ENCODE assay signal across 19 cellular contexts in the genomic region with DNA sequence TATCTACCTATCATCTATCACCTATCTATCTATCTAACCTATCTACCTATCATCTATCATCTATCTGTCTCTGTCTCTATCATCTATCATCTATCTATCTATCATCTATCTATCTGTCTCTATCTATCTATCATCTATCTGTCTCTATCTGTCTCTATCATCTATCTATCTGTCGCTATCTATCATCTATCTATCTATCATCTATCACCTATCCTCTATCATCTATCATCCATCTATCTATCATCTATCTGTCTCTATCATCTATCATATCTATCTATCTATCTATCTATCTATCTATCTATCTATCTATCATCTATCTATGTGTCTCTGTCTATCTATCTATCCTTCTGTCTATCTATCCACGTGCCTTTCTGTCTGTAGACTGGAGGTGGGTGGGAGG. TPM values are rescaled to one million over a fixed set of nuclear protein-coding genes. Genes with fewer than 3 reads are reported as not detected.
A peak's percentile ranks its signal among the peaks of the same experiment; 100 is the strongest.
DNase-seq lines count a peak whose midpoint lies in the region; ATAC-seq and TF ChIP-seq lines count a peak whose summit lies in the region.
"Had no signal": no experiment of that assay in that cellular context is flagged by ENCODE, and none has a peak within 500 bp of the region (broad histone marks: within the 10 kb centered on the region; RNA-seq: fewer than 3 reads in every experiment).

No MANE protein-coding gene starts in this region.

- H3K4me3 ChIP-seq in HEK293 (ENCODE audit: low read depth, low read length) (no peak overlapping the region), body of pancreas (no peak overlapping the region)
- H3K4me3 ChIP-seq: BLaER1, GM23338 had no signal

- H3K36me3 Mint-ChIP-seq in brain: no peaks in the 10 kb centered on the region
- H3K36me3 Mint-ChIP-seq in nephron (ENCODE audit: low read depth): no peaks in the 10 kb centered on the region
- H3K36me3 Mint-ChIP-seq: CD4-positive, CD25-positive, alpha-beta regulatory T cell; CD8-positive, alpha-beta T cell had no signal

- DNase-seq in GM13976 (ENCODE audit: low spot score) (no peak), body of pancreas (no peak), occipital lobe (lab: John Stamatoyannopoulos, UW) (no peak)
- DNase-seq: Caco-2; CD4-positive, CD25-positive, alpha-beta regulatory T cell; CD8-positive, alpha-beta T cell; DMS153; DND-41; H9; HFFc6 had no signal

- H3K27ac ChIP-seq in HEK293 (ENCODE audit: extremely low read depth, low read depth, low read length): no peak overlapping the region
- H3K27ac ChIP-seq in body of pancreas: no peak overlapping the region
- H3K27ac ChIP-seq: 22Rv1, C4-2B had no signal

- no peak for TF ChIP-seq CTCF in HEK293 (tag by site-specific recombination; IDR thresholded peaks at IDR 0.05)
- no peak for TF ChIP-seq CTCF in brain (conservative IDR thresholded peaks at IDR 0.05)
- no peak for TF ChIP-seq CTCF in nephron (IDR thresholded peaks at IDR 0.05; ENCODE audit: unreplicated experiment in 3 of 3)
- no peak for TF ChIP-seq CTCF in GM13976 (IDR thresholded peaks at IDR 0.05; ENCODE audit: borderline replicate concordance, control extremely low read depth, extremely low read depth, insufficient read depth, missing control alignments)
- TF ChIP-seq CTCF in body of pancreas (IDR thresholded peaks at IDR 0.05): no peak

- TF ChIP-seq POLR2A in body of pancreas (IDR thresholded peaks at IDR 0.05): no peak

- H3K4me3 Mint-ChIP-seq in brain: no peak overlapping the region
- no peak overlapping the region for H3K4me3 Mint-ChIP-seq in nephron
- H3K4me3 Mint-ChIP-seq: B cell; CD4-positive, CD25-positive, alpha-beta regulatory T cell; CD8-positive, alpha-beta T cell; GM23338; H9; HFFc6 had no signal

- H3K27ac Mint-ChIP-seq in brain (peak overlapping the region; percentile 1 to 29 (median 16)), nephron (peak overlapping the region in 2 of 3 experiments; percentile 23)
- H3K27ac Mint-ChIP-seq: B cell; CD4-positive, CD25-positive, alpha-beta regulatory T cell; CD8-positive, alpha-beta T cell; GM23338; H9; HFFc6 had no signal

- H3K9me3 ChIP-seq in HEK293 (ENCODE audit: control insufficient read depth, insufficient read depth, low read depth, low read length) (no peaks in the 10 kb centered on the region), body of pancreas (no peaks in the 10 kb centered on the region)
- H3K9me3 ChIP-seq: BLaER1, Caco-2 had no signal

- 45 to 46% methylated on average over 2 of the region's 2 CpGs for WGBS in body of pancreas, 2 donors

- no peaks in the 10 kb centered on the region for H3K27me3 ChIP-seq in body of pancreas
- H3K27me3 ChIP-seq: BLaER1 had no signal

- in situ Hi-C loops in GM13976 (cut with MboI; ENCODE audit: low sequenced_read_pairs, unreplicated experiment): no loop called here

- H3K27me3 Mint-ChIP-seq in brain: peaks cover 7% of the 10 kb centered on the region
- peaks cover 3% of the 10 kb centered on the region for H3K27me3 Mint-ChIP-seq in nephron (ENCODE audit: low read depth)
- H3K27me3 Mint-ChIP-seq: CD4-positive, CD25-positive, alpha-beta regulatory T cell had no signal

- H3K36me3 ChIP-seq in HEK293 (ENCODE audit: control insufficient read depth in 2 of 2, insufficient read depth in 1 of 2, low read length in 2 of 2) (no peaks in the 10 kb centered on the region), body of pancreas (replicated peaks in 1 of 2; ENCODE audit: insufficient read depth in 1 of 2, low read depth in 2 of 2) (no peaks in the 10 kb centered on the region)
- H3K36me3 ChIP-seq: BLaER1 had no signal

- CTCF ChIA-PET in HEK293 (lab: Yijun Ruan, JAX): no interaction called here

- H3K4me1 ChIP-seq in HEK293 (ENCODE audit: control insufficient read depth, insufficient read depth, low read length) (no peaks in the 10 kb centered on the region), body of pancreas (no peaks in the 10 kb centered on the region)
- H3K4me1 ChIP-seq: Caco-2 had no signal

- H3K4me1 Mint-ChIP-seq in brain (peaks cover 42% of the 10 kb centered on the region), nephron (peaks cover 28% of the 10 kb centered on the region)
- H3K4me1 Mint-ChIP-seq: B cell had no signal

- H3K9me3 Mint-ChIP-seq in brain (no peaks in the 10 kb centered on the region), nephron (no peaks in the 10 kb centered on the region)
- H3K9me3 Mint-ChIP-seq: CD4-positive, CD25-positive, alpha-beta regulatory T cell; CD8-positive, alpha-beta T cell; GM23338; H9; HFFc6 had no signal

- POLR2A ChIA-PET in HEK293 (lab: Yijun Ruan, JAX): no interaction called here

- ATAC-seq in body of pancreas: no peak
- ATAC-seq: CD8-positive, alpha-beta T cell; HCT116 had no signal

- intact Hi-C loops in body of pancreas (cut with DNase I): no loop called here

TF ChIP-seq in HEK293, 187 proteins besides CTCF, POLR2A, EP300 and RAD21:
- TF ChIP-seq SETDB1 (IDR thresholded peaks at IDR 0.05; ENCODE audit: insufficient read length, low read length): no peak
- TF ChIP-seq, protein P1, sequence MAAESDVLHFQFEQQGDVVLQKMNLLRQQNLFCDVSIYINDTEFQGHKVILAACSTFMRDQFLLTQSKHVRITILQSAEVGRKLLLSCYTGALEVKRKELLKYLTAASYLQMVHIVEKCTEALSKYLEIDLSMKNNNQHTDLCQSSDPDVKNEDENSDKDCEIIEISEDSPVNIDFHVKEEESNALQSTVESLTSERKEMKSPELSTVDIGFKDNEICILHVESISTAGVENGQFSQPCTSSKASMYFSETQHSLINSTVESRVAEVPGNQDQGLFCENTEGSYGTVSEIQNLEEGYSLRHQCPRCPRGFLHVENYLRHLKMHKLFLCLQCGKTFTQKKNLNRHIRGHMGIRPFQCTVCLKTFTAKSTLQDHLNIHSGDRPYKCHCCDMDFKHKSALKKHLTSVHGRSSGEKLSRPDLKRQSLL (tag by site-specific recombination; IDR thresholded peaks at IDR 0.05): peak; percentile 14; the same call in 1 of the 2 replicates
- TF ChIP-seq ZBTB17 (tag by site-specific recombination; IDR thresholded peaks at IDR 0.05): peak; percentile 95
- no peak for TF ChIP-seq ZNF610 (tag by site-specific recombination; IDR thresholded peaks at IDR 0.05; ENCODE audit: borderline replicate concordance)
- TF ChIP-seq ZNF366 (tag by site-specific recombination; conservative IDR thresholded peaks at IDR 0.05): peak; percentile 93

RNA-seq across cellular contexts. Expression of a gene that starts 59.5 kb away (rescaled TPM):
- 20.8 TPM for polyA plus RNA-seq in brain (ENCODE audit: insufficient read depth, low read depth, low replicate concordance)
- total RNA-seq in body of pancreas (10 to 100 TPM; 12.7 to 26.0 TPM), occipital lobe (18.1 TPM)
- total RNA-seq: CD4-positive, CD25-positive, alpha-beta regulatory T cell had no signal
- polyA plus RNA-seq: CD4-positive, CD25-positive, alpha-beta regulatory T cell had no signal
